1 cellular context compared by ENCODE assay signal in genomic region chr6:31575952-31576684, GRCh38.
TF ChIP-seq lines count a peak whose summit lies in the region.

No MANE protein-coding gene starts in this region.

TF ChIP-seq in GM23338, 12 proteins besides CTCF, POLR2A, EP300 and RAD21 (continued from another document):
- TF ChIP-seq, protein P1, sequence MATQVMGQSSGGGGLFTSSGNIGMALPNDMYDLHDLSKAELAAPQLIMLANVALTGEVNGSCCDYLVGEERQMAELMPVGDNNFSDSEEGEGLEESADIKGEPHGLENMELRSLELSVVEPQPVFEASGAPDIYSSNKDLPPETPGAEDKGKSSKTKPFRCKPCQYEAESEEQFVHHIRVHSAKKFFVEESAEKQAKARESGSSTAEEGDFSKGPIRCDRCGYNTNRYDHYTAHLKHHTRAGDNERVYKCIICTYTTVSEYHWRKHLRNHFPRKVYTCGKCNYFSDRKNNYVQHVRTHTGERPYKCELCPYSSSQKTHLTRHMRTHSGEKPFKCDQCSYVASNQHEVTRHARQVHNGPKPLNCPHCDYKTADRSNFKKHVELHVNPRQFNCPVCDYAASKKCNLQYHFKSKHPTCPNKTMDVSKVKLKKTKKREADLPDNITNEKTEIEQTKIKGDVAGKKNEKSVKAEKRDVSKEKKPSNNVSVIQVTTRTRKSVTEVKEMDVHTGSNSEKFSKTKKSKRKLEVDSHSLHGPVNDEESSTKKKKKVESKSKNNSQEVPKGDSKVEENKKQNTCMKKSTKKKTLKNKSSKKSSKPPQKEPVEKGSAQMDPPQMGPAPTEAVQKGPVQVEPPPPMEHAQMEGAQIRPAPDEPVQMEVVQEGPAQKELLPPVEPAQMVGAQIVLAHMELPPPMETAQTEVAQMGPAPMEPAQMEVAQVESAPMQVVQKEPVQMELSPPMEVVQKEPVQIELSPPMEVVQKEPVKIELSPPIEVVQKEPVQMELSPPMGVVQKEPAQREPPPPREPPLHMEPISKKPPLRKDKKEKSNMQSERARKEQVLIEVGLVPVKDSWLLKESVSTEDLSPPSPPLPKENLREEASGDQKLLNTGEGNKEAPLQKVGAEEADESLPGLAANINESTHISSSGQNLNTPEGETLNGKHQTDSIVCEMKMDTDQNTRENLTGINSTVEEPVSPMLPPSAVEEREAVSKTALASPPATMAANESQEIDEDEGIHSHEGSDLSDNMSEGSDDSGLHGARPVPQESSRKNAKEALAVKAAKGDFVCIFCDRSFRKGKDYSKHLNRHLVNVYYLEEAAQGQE (IDR thresholded peaks at IDR 0.05; ENCODE audit: unreplicated experiment): no peak
- no peak for TF ChIP-seq NANOG (IDR thresholded peaks at IDR 0.05; ENCODE audit: borderline replicate concordance)
- no peak for TF ChIP-seq STAT1 (IDR thresholded peaks at IDR 0.05; ENCODE audit: unreplicated experiment)
- TF ChIP-seq EZH2phosphoT487 (IDR thresholded peaks at IDR 0.05; ENCODE audit: unreplicated experiment): no peak
- no peak for TF ChIP-seq JUNB (IDR thresholded peaks at IDR 0.05; ENCODE audit: unreplicated experiment)
- TF ChIP-seq ZNF462 (CRISPR knock-in tag; IDR thresholded peaks at IDR 0.05): no peak
